16 cellular contexts compared by ENCODE assay signal in genomic region chr6:13274707-13275434, GRCh38. TPM values are rescaled to one million over a fixed set of nuclear protein-coding genes. Genes with fewer than 3 reads are reported as not detected.
A peak's percentile ranks its signal among the peaks of the same experiment; 100 is the strongest.
DNase-seq lines count a peak whose midpoint lies in the region; ATAC-seq and TF ChIP-seq lines count a peak whose summit lies in the region.
"Had no signal": no experiment of that assay in that cellular context is flagged by ENCODE, and none has a peak within 500 bp of the region (broad histone marks: within the 10 kb centered on the region; RNA-seq: fewer than 3 reads in every experiment).

No MANE protein-coding gene starts in this region.

- CTCF ChIA-PET in naive thymus-derived CD4-positive, alpha-beta T cell (lab: Charles Lee) = interaction anchor here (0.7 kb wide), 1 partner anchor 111 kb away, joined by 3 read pairs; no protein-coding TSS in a partner anchor

- H2AFZ ChIP-seq in mesenchymal stem cell (ENCODE audit: low read depth, low read length) = no peak overlapping the region
- H2AFZ ChIP-seq: hepatocyte had no signal

- H3K4ac ChIP-seq in mesenchymal stem cell (ENCODE audit: low read depth in 1 of 2, low read length in 2 of 2) = no peak overlapping the region

- no peaks in the 10 kb centered on the region for H3K36me3 ChIP-seq in naive thymus-derived CD4-positive, alpha-beta T cell (ENCODE audit: control insufficient read depth in 2 of 3, insufficient read depth in 3 of 3, low read length in 3 of 3)
- peaks cover 0 to 3% of the 10 kb centered on the region in 2 experiments for H3K36me3 ChIP-seq in mesenchymal stem cell (ENCODE audit: control insufficient read depth in 1 of 2, insufficient read depth in 2 of 2, low read depth in 1 of 2, low read length in 2 of 2)
- H3K36me3 ChIP-seq: cardiac muscle cell had no signal

- peaks cover 7% of the 10 kb centered on the region for H3K4me1 Mint-ChIP-seq in activated T-helper 17 cell treated with anti-CD3 and anti-CD28 coated beads, Interleukin-2, amount 50 U/mL, for 72 hours
- H3K4me1 Mint-ChIP-seq in naive thymus-derived CD4-positive, alpha-beta T cell = peaks cover 17 to 45% (median 34%) of the 10 kb centered on the region in 7 donors

- no peak for ATAC-seq in activated T-helper 17 cell treated with anti-CD3 and anti-CD28 coated beads, Interleukin-2, amount 50 U/mL, for 72 hours (replicated peaks)
- no peak for ATAC-seq in naive thymus-derived CD4-positive, alpha-beta T cell
- ATAC-seq in HG03097 (IDR thresholded peaks at IDR 0.05; ENCODE audit: low FRiP score, unreplicated experiment) = no peak
- ATAC-seq: left colon, SK-N-SH treated with all-trans-retinoic acid at 6 μM for 48 hours had no signal

- DNase-seq in CD1c-positive myeloid dendritic cell (ENCODE audit: extremely low spot score) (peak; percentile 62), A172 (ENCODE audit: low spot score) (no peak), mesenchymal stem cell (no peak)
- no peak for DNase-seq in naive thymus-derived CD4-positive, alpha-beta T cell
- no peak for DNase-seq in activated CD8-positive, alpha-beta memory T cell treated with anti-CD3 and anti-CD28 coated beads, Interleukin-2, amount 50 U/mL, for 4 hours
- DNase-seq: activated naive CD8-positive, alpha-beta T cell treated with anti-CD3 and anti-CD28 coated beads, Interleukin-2, amount 10 ng/mL, durations not matched to agents 7 days and 5 days; DMS53; NCI-H2081; NCI-H526 treated with DMSO at 0.1 percent for 48 hours had no signal

- H3K4me1 ChIP-seq in naive thymus-derived CD4-positive, alpha-beta T cell (ENCODE audit: control insufficient read depth in 2 of 2, insufficient read depth in 2 of 2, low read length in 2 of 2) = peaks cover 12 to 16% of the 10 kb centered on the region in 2 donors
- peaks cover 2% of the 10 kb centered on the region for H3K4me1 ChIP-seq in mesenchymal stem cell (ENCODE audit: control insufficient read depth, insufficient read depth, low read depth, low read length)

- H2AK5ac ChIP-seq in mesenchymal stem cell (ENCODE audit: low read length, severe bottlenecking) = no peak overlapping the region

- H3K14ac ChIP-seq in mesenchymal stem cell (ENCODE audit: low read length in 2 of 2) = no peak overlapping the region

- H3K79me1 ChIP-seq in mesenchymal stem cell (replicated peaks; ENCODE audit: low read length, poor library complexity, severe bottlenecking) = no peaks in the 10 kb centered on the region

- intact Hi-C loops in naive thymus-derived CD4-positive, alpha-beta T cell (cut with micrococcal nuclease) = no loop called here

- H3K23ac ChIP-seq in mesenchymal stem cell (ENCODE audit: low read length in 2 of 2) = no peak overlapping the region

- H3K27ac Mint-ChIP-seq in activated T-helper 17 cell treated with anti-CD3 and anti-CD28 coated beads, Interleukin-2, amount 50 U/mL, for 72 hours = no peak overlapping the region
- peak overlapping the region in 5 of 9 donors; percentile 7 to 83 (median 43) for H3K27ac Mint-ChIP-seq in naive thymus-derived CD4-positive, alpha-beta T cell

- H3K18ac ChIP-seq in mesenchymal stem cell (ENCODE audit: low read depth in 1 of 2, low read length in 2 of 2) = no peak overlapping the region

- H3K4me3 ChIP-seq in GM12875 (ENCODE audit: low read depth, low read length) = peak overlapping the region; percentile 49
- H3K4me3 ChIP-seq in naive thymus-derived CD4-positive, alpha-beta T cell (ENCODE audit: low read length) = no peak overlapping the region
- H3K4me3 ChIP-seq in mesenchymal stem cell (ENCODE audit: insufficient read depth in 1 of 2, low read depth in 1 of 2, low read length in 2 of 2) = no peak overlapping the region
- H3K4me3 ChIP-seq: cardiac muscle cell, hepatocyte had no signal

- H3K27me3 Mint-ChIP-seq in activated T-helper 17 cell treated with anti-CD3 and anti-CD28 coated beads, Interleukin-2, amount 50 U/mL, for 72 hours = no peaks in the 10 kb centered on the region
- peaks cover 0 to 9% (median 0%) of the 10 kb centered on the region in 5 donors for H3K27me3 Mint-ChIP-seq in naive thymus-derived CD4-positive, alpha-beta T cell

- H2BK5ac ChIP-seq in mesenchymal stem cell (ENCODE audit: low read depth, low read length, poor library complexity, severe bottlenecking) = no peak overlapping the region

- no peak for TF ChIP-seq CTCF in GM12875 (IDR thresholded peaks at IDR 0.05; ENCODE audit: borderline replicate concordance, insufficient read depth, low read depth, low read length)

- no peak overlapping the region for H4K91ac ChIP-seq in mesenchymal stem cell (ENCODE audit: low read length)

- peak overlapping the region; percentile 73 for H3K4me3 Mint-ChIP-seq in activated T-helper 17 cell treated with anti-CD3 and anti-CD28 coated beads, Interleukin-2, amount 50 U/mL, for 72 hours
- peak overlapping the region in 2 of 10 donors; percentile 76 to 79 for H3K4me3 Mint-ChIP-seq in naive thymus-derived CD4-positive, alpha-beta T cell

- no peak overlapping the region for H3K27ac ChIP-seq in naive thymus-derived CD4-positive, alpha-beta T cell (ENCODE audit: low read depth, low read length)
- no peak overlapping the region for H3K27ac ChIP-seq in mesenchymal stem cell (ENCODE audit: low read length, poor library complexity, severe bottlenecking)
- H3K27ac ChIP-seq: cardiac muscle cell, hepatocyte had no signal

- H3K9ac ChIP-seq in mesenchymal stem cell (ENCODE audit: low read length) = no peak overlapping the region

- no peak overlapping the region for H3K4me2 ChIP-seq in mesenchymal stem cell (ENCODE audit: low read length, poor library complexity, severe bottlenecking)
- H3K4me2 ChIP-seq: hepatocyte had no signal

- H2BK120ac ChIP-seq in mesenchymal stem cell (ENCODE audit: low read depth, low read length) = no peak overlapping the region

- H3K9me3 ChIP-seq in naive thymus-derived CD4-positive, alpha-beta T cell (ENCODE audit: control insufficient read depth in 2 of 3, low read length in 3 of 3) = no peaks in the 10 kb centered on the region
- no peaks in the 10 kb centered on the region for H3K9me3 ChIP-seq in mesenchymal stem cell (ENCODE audit: control insufficient read depth, low read length)

- POLR2A ChIA-PET in naive thymus-derived CD4-positive, alpha-beta T cell (lab: Charles Lee) = no interaction called here

- H2BK12ac ChIP-seq in mesenchymal stem cell (ENCODE audit: low read length in 2 of 2) = no peak overlapping the region

- WGBS in mesenchymal stem cell = 79% methylated on average over 5 of the region's 6 CpGs

- H3K27me3 ChIP-seq in naive thymus-derived CD4-positive, alpha-beta T cell (ENCODE audit: control insufficient read depth in 2 of 2, insufficient read depth in 2 of 2, low read length in 2 of 2) = no peaks in the 10 kb centered on the region
- H3K27me3 ChIP-seq in mesenchymal stem cell (ENCODE audit: control insufficient read depth in 1 of 2, insufficient read depth in 1 of 2, low read length in 2 of 2) = no peaks in the 10 kb centered on the region
- H3K27me3 ChIP-seq: cardiac muscle cell, hepatocyte had no signal

- no peaks in the 10 kb centered on the region for H3K36me3 Mint-ChIP-seq in activated T-helper 17 cell treated with anti-CD3 and anti-CD28 coated beads, Interleukin-2, amount 50 U/mL, for 72 hours (ENCODE audit: low read depth)
- H3K36me3 Mint-ChIP-seq in naive thymus-derived CD4-positive, alpha-beta T cell = peaks cover 0 to 10% (median 0%) of the 10 kb centered on the region in 5 donors

- no peak overlapping the region for H2BK15ac ChIP-seq in mesenchymal stem cell (ENCODE audit: low read depth, poor library complexity, severe bottlenecking)

- H3K9me3 Mint-ChIP-seq in activated T-helper 17 cell treated with anti-CD3 and anti-CD28 coated beads, Interleukin-2, amount 50 U/mL, for 72 hours = no peaks in the 10 kb centered on the region
- H3K9me3 Mint-ChIP-seq in naive thymus-derived CD4-positive, alpha-beta T cell = no peaks in the 10 kb centered on the region
- H3K9me3 Mint-ChIP-seq: activated naive CD8-positive, alpha-beta T cell treated with anti-CD3 and anti-CD28 coated beads, Interleukin-2, amount 10 ng/mL, durations not matched to agents 7 days and 5 days had no signal

- no peak overlapping the region for H4K8ac ChIP-seq in mesenchymal stem cell (ENCODE audit: low read length)

RNA-seq across cellular contexts. Expression of gene TBC1D7, which starts 53.5 kb away (rescaled TPM):
- 10 to 100 TPM in 1 of 2 donors, 1 to 10 TPM in 1; 9.6 to 16.2 TPM for total RNA-seq in activated T-helper 17 cell treated with anti-CD3 and anti-CD28 coated beads, Interleukin-2, amount 50 U/mL, for 72 hours
- total RNA-seq in naive thymus-derived CD4-positive, alpha-beta T cell = 10 to 100 TPM; 14.8 to 34.6 (median 17.0) TPM
- 10 to 100 TPM; 11.7 to 14.8 TPM for polyA plus RNA-seq in naive thymus-derived CD4-positive, alpha-beta T cell
- total RNA-seq in A172 (2014; rRNA removed; shearing (Covaris generic)) = 29.7 and 52.5 TPM in 2 replicates
- polyA plus RNA-seq in mesenchymal stem cell (2013, experiment 1 of 2) = 31.7 TPM
- 30.4 TPM for polyA plus RNA-seq in mesenchymal stem cell (2013, experiment 2 of 2)
